ENCODE assay signal across 17 cellular contexts in genomic region chr6:144093236-144093635, GRCh38. TPM values are rescaled to one million over a fixed set of nuclear protein-coding genes. Genes with fewer than 3 reads are reported as not detected.
DNase-seq lines count a peak whose midpoint lies in the region; ATAC-seq, FAIRE-seq and TF ChIP-seq lines count a peak whose summit lies in the region.
"Had no signal": no experiment of that assay in that cellular context is flagged by ENCODE, and none has a peak within 500 bp of the region (broad histone marks: within the 10 kb centered on the region; RNA-seq: fewer than 3 reads in every experiment).

No MANE protein-coding gene starts in this region.

- intact Hi-C loops in activated CD4-positive, alpha-beta T cell treated with anti-CD3 and anti-CD28 coated beads for 36 hours (cut with DNase I, micrococcal nuclease) = loop anchor here in 1 of 2 experiments (5.0 kb wide), 1 partner anchor 516 kb away; no protein-coding TSS in a partner anchor

- no peaks in the 10 kb centered on the region for H3K9me3 Mint-ChIP-seq in activated CD4-positive, alpha-beta T cell treated with anti-CD3 and anti-CD28 coated beads for 36 hours (ENCODE audit: low read depth)
- no peaks in the 10 kb centered on the region for H3K9me3 Mint-ChIP-seq in astrocyte (ENCODE audit: unreplicated experiment)

- H3K4me3 Mint-ChIP-seq in activated CD4-positive, alpha-beta T cell treated with anti-CD3 and anti-CD28 coated beads for 36 hours = peak overlapping the region; percentile 84
- peak overlapping the region; percentile 99 for H3K4me3 Mint-ChIP-seq in astrocyte (ENCODE audit: unreplicated experiment)

- H3K27me3 ChIP-seq in Karpas-422 (ENCODE audit: low read length) = no peaks in the 10 kb centered on the region
- no peaks in the 10 kb centered on the region for H3K27me3 ChIP-seq in astrocyte (ENCODE audit: insufficient read depth, low read length)
- no peaks in the 10 kb centered on the region for H3K27me3 ChIP-seq in osteoblast (ENCODE audit: insufficient read depth, low read length)
- H3K27me3 ChIP-seq: suprapubic skin had no signal

- peaks cover 22% of the 10 kb centered on the region for H3K4me1 Mint-ChIP-seq in activated CD4-positive, alpha-beta T cell treated with anti-CD3 and anti-CD28 coated beads for 36 hours
- peaks cover 7% of the 10 kb centered on the region for H3K4me1 Mint-ChIP-seq in astrocyte (ENCODE audit: low read depth, unreplicated experiment)

- no peak for TF ChIP-seq CTCF in astrocyte (IDR thresholded peaks at IDR 0.05; ENCODE audit: insufficient read depth, low read depth, low read length)
- no peak for TF ChIP-seq CTCF in osteoblast (IDR thresholded peaks at IDR 0.05; ENCODE audit: extremely low read depth, low read depth, low read length)

- H3K4me2 ChIP-seq in Karpas-422 (ENCODE audit: low read depth, low read length, poor library complexity, severe bottlenecking) = peak overlapping the region; percentile 91
- H3K4me2 ChIP-seq in astrocyte (ENCODE audit: low read length) = peak overlapping the region; percentile 97
- peak overlapping the region; percentile 96 for H3K4me2 ChIP-seq in osteoblast (ENCODE audit: insufficient read depth, low read length)

- no peak overlapping the region for H2AFZ ChIP-seq in Karpas-422 (ENCODE audit: low read length)
- no peak overlapping the region for H2AFZ ChIP-seq in astrocyte (ENCODE audit: low read depth, low read length)
- H2AFZ ChIP-seq in osteoblast (ENCODE audit: low read length) = no peak overlapping the region

- H3K4me3 ChIP-seq in Karpas-422 (ENCODE audit: low read length) = no peak overlapping the region
- H3K4me3 ChIP-seq in astrocyte (ENCODE audit: insufficient read depth, low read depth, low read length) = no peak overlapping the region
- no peak overlapping the region for H3K4me3 ChIP-seq in osteoblast (ENCODE audit: insufficient read depth, low read length)

- peak overlapping the region; percentile 55 for H3K27ac Mint-ChIP-seq in activated CD4-positive, alpha-beta T cell treated with anti-CD3 and anti-CD28 coated beads for 36 hours
- H3K27ac Mint-ChIP-seq in astrocyte (ENCODE audit: unreplicated experiment) = no peak overlapping the region

- no peaks in the 10 kb centered on the region for H3K27me3 Mint-ChIP-seq in activated CD4-positive, alpha-beta T cell treated with anti-CD3 and anti-CD28 coated beads for 36 hours
- peaks cover under 1% of the 10 kb centered on the region for H3K27me3 Mint-ChIP-seq in astrocyte (ENCODE audit: low read depth, unreplicated experiment)

- POLR2A ChIA-PET in activated CD4-positive, alpha-beta T cell treated with anti-CD3 and anti-CD28 coated beads for 36 hours (lab: Charles Lee) = no interaction called here

- no peak for ATAC-seq in activated CD4-positive, alpha-beta T cell treated with anti-CD3 and anti-CD28 coated beads for 36 hours
- no peak for ATAC-seq in HG03460 (IDR thresholded peaks at IDR 0.05; ENCODE audit: unreplicated experiment)
- ATAC-seq: left lobe of liver had no signal

- H4K20me1 ChIP-seq in Karpas-422 (ENCODE audit: insufficient read depth, low read depth, low read length) (peaks cover 6% of the 10 kb centered on the region; the same call in 1 of the 2 replicates), astrocyte (ENCODE audit: insufficient read depth, low read length) (peaks cover 10% of the 10 kb centered on the region), osteoblast (ENCODE audit: insufficient read depth, low read length) (peaks cover 6% of the 10 kb centered on the region)

- H3K4me1 ChIP-seq in Karpas-422 (ENCODE audit: low read length) (peaks cover 21% of the 10 kb centered on the region), astrocyte (ENCODE audit: insufficient read depth, low read length) (peaks cover 8% of the 10 kb centered on the region), osteoblast (ENCODE audit: insufficient read depth, low read length) (peaks cover 17% of the 10 kb centered on the region)

- no peak overlapping the region for H3K27ac ChIP-seq in Karpas-422 (ENCODE audit: low read length)
- H3K27ac ChIP-seq in astrocyte (ENCODE audit: low read depth, low read length) = no peak overlapping the region
- no peak overlapping the region for H3K27ac ChIP-seq in osteoblast (ENCODE audit: low read depth, low read length)
- H3K27ac ChIP-seq: suprapubic skin had no signal

- no peak for DNase-seq in activated CD4-positive, alpha-beta T cell treated with anti-CD3 and anti-CD28 coated beads for 36 hours
- DNase-seq in activated CD4-positive, alpha-beta T cell treated with anti-CD3 and anti-CD28 coated beads for 1 hour = no peak
- no peak for DNase-seq in Karpas-422
- no peak for DNase-seq in astrocyte (ENCODE audit: low read depth)
- DNase-seq in osteoblast (ENCODE audit: insufficient read length, low spot score, missing footprints) = no peak
- no peak for DNase-seq in SHP77 treated with DMSO at 0.1 percent for 48 hours (lab: John Stamatoyannopoulos, UW)
- no peak for DNase-seq in NCI-H2196 treated with DMSO at 0.1 percent for 48 hours (lab: John Stamatoyannopoulos, UW; ENCODE audit: unreplicated experiment)
- DNase-seq: activated CD4-positive, alpha-beta T cell treated with anti-CD3 and anti-CD28 coated beads, Interleukin-2, amount 50 U/mL, for 4 hours; Caco-2; hippocampal formation; NCI-H1092 treated with DMSO at 0.1 percent for 48 hours; NCI-H446 had no signal

- no peak overlapping the region for H3K9ac ChIP-seq in Karpas-422 (ENCODE audit: low read length)
- no peak overlapping the region for H3K9ac ChIP-seq in astrocyte (ENCODE audit: low read length)

- CTCF ChIA-PET in activated CD4-positive, alpha-beta T cell treated with anti-CD3 and anti-CD28 coated beads for 36 hours (lab: Charles Lee) = interaction anchor here (0.9 kb wide), 1 partner anchor 28 kb away, joined by 3 read pairs; no protein-coding TSS in a partner anchor

- no peaks in the 10 kb centered on the region for H3K36me3 ChIP-seq in Karpas-422 (ENCODE audit: insufficient read depth, low read length)
- H3K36me3 ChIP-seq in astrocyte (ENCODE audit: insufficient read depth, low read length) = no peaks in the 10 kb centered on the region
- no peaks in the 10 kb centered on the region for H3K36me3 ChIP-seq in osteoblast (ENCODE audit: insufficient read depth, low read length)
- H3K36me3 ChIP-seq: suprapubic skin had no signal

- H3K9me2 ChIP-seq in Karpas-422 (replicated peaks; ENCODE audit: insufficient read depth, low read length) = no peaks in the 10 kb centered on the region; the same call in 1 of the 2 replicates

- H3K79me2 ChIP-seq in Karpas-422 (ENCODE audit: low read length) = peaks cover 21% of the 10 kb centered on the region
- H3K79me2 ChIP-seq in astrocyte (ENCODE audit: insufficient read depth, low read length) = peaks cover 21% of the 10 kb centered on the region
- H3K79me2 ChIP-seq in osteoblast (ENCODE audit: insufficient read depth, low read length) = peaks cover 21% of the 10 kb centered on the region

- no peak for FAIRE-seq in astrocyte (lab: Jason Lieb, UNC)
- FAIRE-seq: RCC 7860 had no signal

- H3K9me3 ChIP-seq in Karpas-422 (ENCODE audit: low read length) (no peaks in the 10 kb centered on the region), astrocyte (ENCODE audit: insufficient read depth, low read depth, low read length) (no peaks in the 10 kb centered on the region), osteoblast (ENCODE audit: low read depth, low read length) (no peaks in the 10 kb centered on the region)
- H3K9me3 ChIP-seq: Caco-2, suprapubic skin had no signal

- peaks cover 9% of the 10 kb centered on the region for H3K36me3 Mint-ChIP-seq in activated CD4-positive, alpha-beta T cell treated with anti-CD3 and anti-CD28 coated beads for 36 hours (ENCODE audit: low read depth)
- H3K36me3 Mint-ChIP-seq in astrocyte (ENCODE audit: low read depth, unreplicated experiment) = peaks cover 1% of the 10 kb centered on the region

RNA-seq across cellular contexts. Expression of gene SF3B5, which starts 2.1 kb away (rescaled TPM):
- 100 to 1,000 TPM; 152 to 164 TPM for total RNA-seq in activated CD4-positive, alpha-beta T cell treated with anti-CD3 and anti-CD28 coated beads for 36 hours
- 149 and 168 TPM in 2 replicates for total RNA-seq in Karpas-422 (2014; rRNA removed; shearing (Covaris generic); ENCODE audit: low replicate concordance)
- total RNA-seq in astrocyte (123 and 129 TPM in 2 replicates), osteoblast (67.5 and 78.9 TPM in 2 replicates)

RNA-seq across cellular contexts. Expression of gene STX11, which starts 57.1 kb away (rescaled TPM):
- total RNA-seq in activated CD4-positive, alpha-beta T cell treated with anti-CD3 and anti-CD28 coated beads for 36 hours = 10 to 100 TPM; 19.6 to 20.9 TPM
- not detected in 2 replicates for total RNA-seq in Karpas-422 (2014; rRNA removed; shearing (Covaris generic); ENCODE audit: low replicate concordance)
- total RNA-seq in astrocyte (1.9 and 2.0 TPM in 2 replicates), osteoblast (0.29 and 0.36 TPM in 2 replicates)
- total RNA-seq: HT-29 had no signal
